In the genomic region with DNA sequence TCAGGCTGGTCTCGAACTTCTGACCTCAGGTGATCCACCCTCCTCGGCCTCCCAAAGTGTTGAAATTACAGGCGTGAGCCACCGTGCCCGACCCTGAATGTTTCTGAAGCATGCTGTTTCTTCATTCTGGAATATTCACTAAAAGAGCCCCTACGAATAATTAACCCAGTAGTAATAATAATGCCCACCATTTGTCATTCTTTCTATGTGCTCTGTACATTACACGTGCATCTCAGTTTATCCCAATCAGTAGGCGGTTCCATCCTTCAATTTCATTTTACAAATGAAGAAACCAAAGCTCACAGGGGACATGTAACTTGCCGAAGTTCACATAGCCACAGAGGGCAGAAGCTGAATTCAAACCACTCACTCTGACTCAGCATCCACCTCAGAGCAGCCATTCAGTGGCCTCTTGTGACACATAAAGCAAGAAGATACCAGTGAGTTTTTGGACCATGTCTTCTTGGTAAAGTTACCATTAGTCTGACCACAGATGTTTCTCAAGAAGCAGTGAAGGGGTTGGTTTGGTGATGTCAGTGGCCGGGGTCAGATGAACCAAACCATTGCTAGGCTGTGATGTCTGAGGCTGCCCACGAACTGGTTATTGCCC, we compare ENCODE assay signal across 8 cellular contexts.
A peak's percentile ranks its signal among the peaks of the same experiment; 100 is the strongest.
DNase-seq lines count a peak whose midpoint lies in the region; ATAC-seq and TF ChIP-seq lines count a peak whose summit lies in the region.

No MANE protein-coding gene starts in this region.

- H3K27ac ChIP-seq in body of pancreas: peak overlapping the region in 1 of 4 donors; percentile 36
- H3K27ac ChIP-seq in effector memory CD4-positive, alpha-beta T cell (ENCODE audit: insufficient read depth, low read length, poor library complexity, severe bottlenecking): no peak overlapping the region

- 77 to 81% methylated on average over 11 of the region's 11 CpGs for WGBS in body of pancreas, 2 donors

- peaks cover 16% of the 10 kb centered on the region for H3K4me1 ChIP-seq in body of pancreas
- no peaks in the 10 kb centered on the region for H3K4me1 ChIP-seq in effector memory CD4-positive, alpha-beta T cell (ENCODE audit: control insufficient read depth, insufficient read depth, low read length, poor library complexity, severe bottlenecking)

- no peaks in the 10 kb centered on the region for H3K36me3 ChIP-seq in body of pancreas (replicated peaks in 1 of 2; ENCODE audit: insufficient read depth in 1 of 2, low read depth in 2 of 2)
- H3K36me3 ChIP-seq in effector memory CD4-positive, alpha-beta T cell (ENCODE audit: control insufficient read depth, insufficient read depth, low read length): no peaks in the 10 kb centered on the region

- no peak overlapping the region for H3K4me3 ChIP-seq in body of pancreas
- H3K4me3 ChIP-seq in effector memory CD4-positive, alpha-beta T cell (ENCODE audit: insufficient read depth, low read depth, low read length, poor library complexity, severe bottlenecking): no peak overlapping the region

- no peak for TF ChIP-seq CTCF in body of pancreas (IDR thresholded peaks at IDR 0.05)

- DNase-seq in OCI-M1 (lab: John Stamatoyannopoulos, UW) (peak; percentile 73), body of pancreas (peak in 2 of 4 donors; percentile 15 to 47), sciatic nerve (ENCODE audit: low spot score) (no peak), NCI-H82 treated with DMSO at 0.1 percent for 48 hours (lab: John Stamatoyannopoulos, UW; ENCODE audit: unreplicated experiment) (no peak), HuH-7 (ENCODE audit: low spot score) (no peak)
- no peak for DNase-seq in effector memory CD4-positive, alpha-beta T cell

- no peak for TF ChIP-seq POLR2A in body of pancreas (IDR thresholded peaks at IDR 0.05)

- no peaks in the 10 kb centered on the region for H3K9me3 ChIP-seq in body of pancreas
- H3K9me3 ChIP-seq in effector memory CD4-positive, alpha-beta T cell (ENCODE audit: control insufficient read depth, low read length): no peaks in the 10 kb centered on the region

- no peaks in the 10 kb centered on the region for H3K27me3 ChIP-seq in body of pancreas
- no peaks in the 10 kb centered on the region for H3K27me3 ChIP-seq in effector memory CD4-positive, alpha-beta T cell (replicated peaks; ENCODE audit: control insufficient read depth, insufficient read depth, low read length, poor library complexity, severe bottlenecking)

- peak; percentile 72 for ATAC-seq in GM18508 (IDR thresholded peaks at IDR 0.05; ENCODE audit: insufficient read depth, unreplicated experiment)
- ATAC-seq in HG02623 (IDR thresholded peaks at IDR 0.05; ENCODE audit: unreplicated experiment): peak; percentile 56
- peak; percentile 33 for ATAC-seq in body of pancreas
- ATAC-seq in sciatic nerve: peak; percentile 82

- intact Hi-C loops in body of pancreas (cut with DNase I): no loop called here
- intact Hi-C loops in sciatic nerve (cut with DNase I): no loop called here
